In genomic region chr11:119323532-119324033, GRCh38 we compare ENCODE assay signal across 1 cellular context.
TF ChIP-seq lines count a peak whose summit lies in the region.

No MANE protein-coding gene starts in this region.

TF ChIP-seq in endothelial cell of umbilical vein, 7 proteins besides CTCF, POLR2A, EP300 and RAD21:
- TF ChIP-seq JUN (IDR thresholded peaks at IDR 0.05; ENCODE audit: borderline replicate concordance, insufficient read depth, insufficient read length, low read depth) (no peak), EZH2 (IDR thresholded peaks at IDR 0.05; ENCODE audit: borderline replicate concordance, low read depth, low read length, severe bottlenecking) (no peak), POLR2AphosphoS5 (IDR thresholded peaks at IDR 0.05; ENCODE audit: insufficient read depth, low read depth, low read length) (no peak), MYC (IDR thresholded peaks at IDR 0.05; ENCODE audit: low read depth, low read length) (no peak), FOS (IDR thresholded peaks at IDR 0.05; ENCODE audit: borderline replicate concordance, insufficient read depth, low read length) (no peak), GATA2 (IDR thresholded peaks at IDR 0.05; ENCODE audit: insufficient read depth, insufficient read length, low read depth, low read length) (no peak)
- TF ChIP-seq, protein P1, sequence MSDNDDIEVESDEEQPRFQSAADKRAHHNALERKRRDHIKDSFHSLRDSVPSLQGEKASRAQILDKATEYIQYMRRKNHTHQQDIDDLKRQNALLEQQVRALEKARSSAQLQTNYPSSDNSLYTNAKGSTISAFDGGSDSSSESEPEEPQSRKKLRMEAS (IDR thresholded peaks at IDR 0.05; ENCODE audit: insufficient read depth, insufficient read length), result no peak
TF ChIP-seq in endothelial cell of umbilical vein: peak in this region for 0.
